Comparison of ENCODE assay signal across 22 cellular contexts in genomic region chr11:57180141-57180561, GRCh38. TPM values are rescaled to one million over a fixed set of nuclear protein-coding genes. Genes with fewer than 3 reads are reported as not detected.
A peak's percentile ranks its signal among the peaks of the same experiment; 100 is the strongest.
DNase-seq lines count a peak whose midpoint lies in the region; ATAC-seq, FAIRE-seq and TF ChIP-seq lines count a peak whose summit lies in the region.
"Had no signal": no experiment of that assay in that cellular context is flagged by ENCODE, and none has a peak within 500 bp of the region (broad histone marks: within the 10 kb centered on the region; RNA-seq: fewer than 3 reads in every experiment).

No MANE protein-coding gene starts in this region.

- H3K79me2 ChIP-seq in H1 (ENCODE audit: control insufficient read depth in 1 of 2, insufficient read depth in 2 of 2, low read length in 2 of 2), result no peaks in the 10 kb centered on the region

- peak overlapping the region; percentile 44; the same call in 1 of the 2 replicates for H2BK5ac ChIP-seq in H1 (ENCODE audit: low read depth, low read length)

- POLR2A ChIA-PET in H1 (lab: Charles Lee; ENCODE audit: partially characterized antibody), result interaction anchor here (0.7 to 2.0 kb wide), 2 partner anchors 33 to 49 kb away, joined by 3 to 5 read pairs; no protein-coding TSS in a partner anchor

- H2BK12ac ChIP-seq in H1 (ENCODE audit: low read depth, low read length), result no peak overlapping the region; the same call in 1 of the 2 replicates

- no peak overlapping the region for H2AK5ac ChIP-seq in H1 (ENCODE audit: low read depth, low read length)

- peak overlapping the region; percentile 13 for H4K91ac ChIP-seq in H1 (replicated peaks; ENCODE audit: insufficient read length, low read length)

- no peaks in the 10 kb centered on the region for H3K9me3 Mint-ChIP-seq in mesothelial cell of epicardium
- H3K9me3 Mint-ChIP-seq: CD4-positive, alpha-beta T cell had no signal

- peaks cover 46% of the 10 kb centered on the region for H3K27me3 Mint-ChIP-seq in mesothelial cell of epicardium (ENCODE audit: low read depth)

- peak overlapping the region; percentile 50 for H3K4me3 Mint-ChIP-seq in mesothelial cell of epicardium
- H3K4me3 Mint-ChIP-seq: CD4-positive, alpha-beta T cell; naive thymus-derived CD4-positive, alpha-beta T cell had no signal

- H3K4me2 ChIP-seq in H1 (ENCODE audit: insufficient read depth in 1 of 2, low read depth in 2 of 2, low read length in 2 of 2), result peak overlapping the region; percentile 79 to 95

- H2BK120ac ChIP-seq in H1 (replicated peaks; ENCODE audit: low read depth, low read length), result no peak overlapping the region

- FAIRE-seq in H1 (lab: Jason Lieb, UNC) (no peak), GM19239 (lab: Jason Lieb, UNC) (no peak)
- FAIRE-seq: A204.1 had no signal

- H2AFZ ChIP-seq in H1 (ENCODE audit: low read length), result peak overlapping the region; percentile 59; the same call in 1 of the 2 replicates

- H3K9me3 ChIP-seq in H1 (ENCODE audit: insufficient read depth in 2 of 2, low read depth in 1 of 2, low read length in 1 of 2), result no peaks in the 10 kb centered on the region
- H3K9me3 ChIP-seq in uterus, result no peaks in the 10 kb centered on the region
- H3K9me3 ChIP-seq: lower lobe of right lung, right atrium auricular region, thyroid gland had no signal

- peak overlapping the region; percentile 37 for H3K27ac Mint-ChIP-seq in mesothelial cell of epicardium
- H3K27ac Mint-ChIP-seq: CD4-positive, alpha-beta T cell; naive thymus-derived CD4-positive, alpha-beta T cell had no signal

- H3K4me1 Mint-ChIP-seq in mesothelial cell of epicardium, result peaks cover 36% of the 10 kb centered on the region

- H3K9ac ChIP-seq in H1 (replicated peaks in 1 of 4; ENCODE audit: extremely low read depth in 1 of 4, low read depth in 3 of 4, low read length in 3 of 4), result peak overlapping the region in 1 of 4 experiments; percentile 27; a peak in 1 of 7 replicates

- no peak overlapping the region for H2BK20ac ChIP-seq in H1 (ENCODE audit: low read length)

- no peaks in the 10 kb centered on the region for H3K36me3 Mint-ChIP-seq in mesothelial cell of epicardium

- DNase-seq in NCI-H748 (lab: John Stamatoyannopoulos, UW; ENCODE audit: unreplicated experiment), result peak; percentile 35
- no peak for DNase-seq in NCI-H748 treated with DMSO at 0.1 percent for 48 hours (lab: John Stamatoyannopoulos, UW)
- DNase-seq in H1 (ENCODE audit: low read depth in 1 of 2, low spot score in 2 of 2), result peak in 1 of 2 experiments; percentile 74
- peak; percentile 36 to 68 for DNase-seq in mesothelial cell of epicardium (ENCODE audit: low spot score in 2 of 2, unreplicated experiment in 2 of 2)
- peak; percentile 29 to 31 for DNase-seq in uterus
- no peak for DNase-seq in GM19239 (ENCODE audit: insufficient read length, low spot score)
- DNase-seq in Right ventricle myocardium superior, result no peak
- DNase-seq: activated naive CD4-positive, alpha-beta T cell; CD4-positive, alpha-beta T cell; lower lobe of right lung; naive thymus-derived CD4-positive, alpha-beta T cell; NCI-H146; NCI-H526; stimulated activated CD4-positive, alpha-beta T cell treated with anti-CD3 and anti-CD28 coated beads, Interleukin-1b, Interleukin-23, amount 100 ng/mL, for 48 hours; stimulated activated CD8-positive, alpha-beta memory T cell treated with anti-CD3 and anti-CD28 coated beads, Interleukin-4, amount 100 ng/mL, for 48 hours; thyroid gland had no signal

- H3K23me2 ChIP-seq in H1 (ENCODE audit: low read depth, low read length), result peaks cover 9% of the 10 kb centered on the region

- no peak overlapping the region for H4K5ac ChIP-seq in H1 (ENCODE audit: insufficient read length, low read depth, low read length)

- 0 out of 2 replicates have a peak overlapping the region, but pooled peaks have one; percentile 51 for H4K8ac ChIP-seq in H1 (ENCODE audit: extremely low read depth, insufficient read depth, low read length)

- H3K56ac ChIP-seq in H1 (replicated peaks; ENCODE audit: insufficient read length, low read depth, low read length), result no peak overlapping the region

- no peak for TF ChIP-seq CTCF in H1 (IDR thresholded peaks at IDR 0.05; ENCODE audit: control extremely low read depth in 1 of 3, insufficient read depth in 1 of 3, low read depth in 1 of 3, low read length in 3 of 3)
- TF ChIP-seq CTCF in mesothelial cell of epicardium (IDR thresholded peaks at IDR 0.05; ENCODE audit: unreplicated experiment), result no peak
- no peak for TF ChIP-seq CTCF in uterus (IDR thresholded peaks at IDR 0.05)

- H3K79me1 ChIP-seq in H1 (ENCODE audit: low read depth, low read length), result no peaks in the 10 kb centered on the region

- H3K27ac ChIP-seq in H1 (ENCODE audit: low read depth, low read length) (no peak overlapping the region), uterus (no peak overlapping the region)
- H3K27ac ChIP-seq: coronary artery, lower lobe of right lung, right atrium auricular region, thyroid gland had no signal

- peak overlapping the region; percentile 20 for H3K18ac ChIP-seq in H1 (ENCODE audit: extremely low read depth, low read length)

- H3K23ac ChIP-seq in H1 (ENCODE audit: insufficient read length), result no peak overlapping the region

- peak overlapping the region; percentile 50; the same call in 1 of the 2 replicates for H2BK15ac ChIP-seq in H1 (ENCODE audit: low read length)

- H3K36me3 ChIP-seq in H1 (ENCODE audit: control insufficient read depth in 2 of 4, insufficient read depth in 4 of 4, low read length in 3 of 4) (no peaks in the 10 kb centered on the region), uterus (no peaks in the 10 kb centered on the region)
- H3K36me3 ChIP-seq: lower lobe of right lung, right atrium auricular region, thyroid gland had no signal

- TF ChIP-seq EP300 in H1 (IDR thresholded peaks at IDR 0.05; ENCODE audit: borderline replicate concordance in 1 of 2, low read depth in 2 of 2, low read length in 2 of 2), result no peak

- CTCF ChIA-PET in H1 (lab: Charles Lee; ENCODE audit: partially characterized antibody), result interaction anchor here (0.9 to 1.8 kb wide), 2 partner anchors 12 to 69 kb away, joined by 3 to 8 read pairs; no protein-coding TSS in a partner anchor

- no peak for TF ChIP-seq POLR2A in H1 (IDR thresholded peaks at IDR 0.05; ENCODE audit: control extremely low read depth in 1 of 2, low read depth in 2 of 2, low read length in 2 of 2)
- no peak for TF ChIP-seq POLR2A in uterus (IDR thresholded peaks at IDR 0.05)

- H4K20me1 ChIP-seq in H1 (replicated peaks in 1 of 2; ENCODE audit: control insufficient read depth in 1 of 2, insufficient read depth in 2 of 2, low read length in 2 of 2), result no peaks in the 10 kb centered on the region

- no peak for TF ChIP-seq RAD21 in H1 (IDR thresholded peaks at IDR 0.05 in 1 of 2, conservative IDR thresholded peaks at IDR 0.05 in 1 of 2; ENCODE audit: low read depth in 2 of 2, low read length in 2 of 2)

- intact Hi-C loops in uterus (cut with DNase I; ENCODE audit: low total_unique reads), result no loop called here
- intact Hi-C loops in Right ventricle myocardium superior (cut with DNase I), result no loop called here

- 0% methylated on average over 17 of the region's 21 CpGs; no CpG with 5 or more reads in 1 of the 2 experiments for WGBS in H1 (ENCODE audit: extremely low coverage in 1 of 2, insufficient coverage in 1 of 2, insufficient read length in 1 of 2, insufficient replicate concordance in 2 of 2, low coverage in 1 of 2, low lambda C conversion rate in 2 of 2, missing lambda C conversion rate in 1 of 2), 2 experiments

- peak overlapping the region; percentile 43 to 77 (median 62) for H3K4me3 ChIP-seq in H1 (ENCODE audit: extremely low read depth in 1 of 4, insufficient read depth in 2 of 4, low read depth in 3 of 4, low read length in 4 of 4)
- no peak overlapping the region for H3K4me3 ChIP-seq in uterus
- H3K4me3 ChIP-seq: coronary artery, lower lobe of right lung, right atrium auricular region, thyroid gland had no signal

- no peak overlapping the region for H3K4ac ChIP-seq in H1 (replicated peaks; ENCODE audit: insufficient read length, low read depth, low read length)

- H3K14ac ChIP-seq in H1 (ENCODE audit: insufficient read length), result no peak overlapping the region

- ATAC-seq in GM19467 (IDR thresholded peaks at IDR 0.05; ENCODE audit: unreplicated experiment) (no peak), Right ventricle myocardium superior (ENCODE audit: poor library complexity) (no peak)
- ATAC-seq: naive thymus-derived CD4-positive, alpha-beta T cell had no signal

- peaks cover 0 to 6% (median 3%) of the 10 kb centered on the region in 4 experiments; a peak in 5 of 7 replicates for H3K4me1 ChIP-seq in H1 (replicated peaks in 1 of 4; ENCODE audit: control insufficient read depth in 3 of 4, insufficient read depth in 4 of 4, low read length in 3 of 4)
- no peaks in the 10 kb centered on the region for H3K4me1 ChIP-seq in uterus
- H3K4me1 ChIP-seq: lower lobe of right lung, right atrium auricular region had no signal

- H3K27me3 ChIP-seq in H1 (replicated peaks in 1 of 4; ENCODE audit: control insufficient read depth in 3 of 4, extremely low read depth in 1 of 4, insufficient read depth in 3 of 4, low read length in 3 of 4) (peaks cover 3 to 27% (median 23%) of the 10 kb centered on the region in 4 experiments), uterus (no peaks in the 10 kb centered on the region)
- H3K27me3 ChIP-seq: right atrium auricular region, thyroid gland had no signal

RNA-seq across cellular contexts. Expression of gene LRRC55, which starts 1.6 kb away (rescaled TPM):
- 1.1 and 1.4 TPM in 2 replicates for total RNA-seq in H1 (2021; fragmentation: NEBNext Ultra II Directional; extraction: Animal tissue kit (Norgen Biotek cat#: 25700))
- 0.62 and 0.64 TPM in 2 replicates for polyA plus RNA-seq in H1 (2011; rRNA removed)
- 0.56 TPM for polyA plus RNA-seq in H1 (2011; cell fraction: cytosol; rRNA removed)
- polyA plus RNA-seq in H1 (2011; cell fraction: nucleus; rRNA removed), result 0.81 TPM
- polyA plus RNA-seq in H1 (2012, experiment 1 of 2), result 0.89 to 1.2 TPM (median 0.97 TPM) in 4 replicates
- polyA plus RNA-seq in H1 (2012, experiment 2 of 2), result 0.49 TPM
- polyA plus RNA-seq in H1 (2013, experiment 1 of 2), result 0.53 TPM
- polyA plus RNA-seq in H1 (2013, experiment 2 of 2), result 0.50 TPM
- 0.68 and 0.79 TPM in 2 replicates for polyA minus RNA-seq in H1 (2011; rRNA and poly(A)+ RNA removed)
- polyA minus RNA-seq in H1 (2011; cell fraction: cytosol; rRNA and poly(A)+ RNA removed), result 0.81 TPM
- polyA minus RNA-seq in H1 (2011; cell fraction: nucleus; rRNA and poly(A)+ RNA removed), result 1.2 TPM
- total RNA-seq in mesothelial cell of epicardium (11.5 to 14.7 TPM (median 13.2 TPM) in 3 replicates), uterus (1 to 10 TPM in 1 of 4 donors, under 1 TPM in 1, not detected in 2; 0.26 to 2.1 TPM), Right ventricle myocardium superior (0.13 TPM)
- total RNA-seq: CD4-positive, alpha-beta T cell; H4; LHCN-M2; naive thymus-derived CD4-positive, alpha-beta T cell; right atrium auricular region had no signal
- polyA plus RNA-seq: naive thymus-derived CD4-positive, alpha-beta T cell had no signal

RNA-seq across cellular contexts. Expression of gene APLNR, which starts 56.9 kb away (rescaled TPM):
- total RNA-seq in H1 (2021; fragmentation: NEBNext Ultra II Directional; extraction: Animal tissue kit (Norgen Biotek cat#: 25700)), result 0.13 TPM in 1 of 2 replicates, not detected in the other
- polyA plus RNA-seq in H1 (2011; rRNA removed), result 0.66 and 0.80 TPM in 2 replicates
- polyA plus RNA-seq in H1 (2011; cell fraction: cytosol; rRNA removed), result 0.25 TPM
- polyA plus RNA-seq in H1 (2011; cell fraction: nucleus; rRNA removed), result 0.29 TPM
- polyA plus RNA-seq in H1 (2012, experiment 1 of 2), result 0.50 to 2.0 TPM (median 1.0 TPM) in 4 replicates
- polyA plus RNA-seq in H1 (2012, experiment 2 of 2), result 2.3 TPM
- polyA plus RNA-seq in H1 (2013, experiment 1 of 2), result 0.26 TPM
- 0.29 TPM for polyA plus RNA-seq in H1 (2013, experiment 2 of 2)
- 0.50 and 1.1 TPM in 2 replicates for polyA minus RNA-seq in H1 (2011; rRNA and poly(A)+ RNA removed)
- 0.37 TPM for polyA minus RNA-seq in H1 (2011; cell fraction: cytosol; rRNA and poly(A)+ RNA removed)
- not detected for polyA minus RNA-seq in H1 (2011; cell fraction: nucleus; rRNA and poly(A)+ RNA removed)
- total RNA-seq in mesothelial cell of epicardium (3.1 to 3.4 TPM (median 3.1 TPM) in 3 replicates), uterus (100 to 1,000 TPM in 1 of 4 donors, under 1 TPM in 1, not detected in 2; 0.58 to 112 TPM), Right ventricle myocardium superior (15.4 TPM)
- total RNA-seq: CD4-positive, alpha-beta T cell; naive thymus-derived CD4-positive, alpha-beta T cell had no signal
- polyA plus RNA-seq: naive thymus-derived CD4-positive, alpha-beta T cell had no signal

Comparison
In these comparisons a context has a peak if more than half of its experiments do, and no peak if none do; other contexts are left out.
1. DNase-seq: peak in NCI-H748 (single experiment), mesothelial cell of epicardium (2 of 2) and uterus (2 of 2); none in NCI-H748 treated with DMSO at 0.1 percent for 48 hours (single experiment), GM19239 (single experiment) and Right ventricle myocardium superior (single experiment).
2. H3K4me3 ChIP-seq: peak in H1 (4 of 4); none in uterus (0 of 2).